In the genomic region with DNA sequence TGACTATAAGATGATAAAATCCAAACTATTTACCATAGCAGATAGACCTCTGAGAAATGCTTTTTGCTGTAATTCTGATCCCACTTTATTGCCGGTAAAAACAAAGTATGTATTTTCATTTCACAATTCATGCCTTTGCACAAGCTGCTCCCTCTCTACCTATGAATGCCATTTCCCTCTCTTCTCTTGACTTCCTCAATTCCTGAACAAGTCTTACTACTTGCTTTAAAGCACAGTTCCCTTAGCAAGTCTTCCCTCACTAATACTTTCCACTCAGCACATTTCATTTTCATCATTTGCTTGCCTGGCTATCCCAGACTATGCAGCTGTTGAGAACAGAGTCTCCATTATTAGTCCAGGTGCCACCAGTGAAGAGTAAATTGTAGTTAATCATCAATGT, we compare ENCODE assay signal across 31 cellular contexts. TPM values are rescaled to one million over a fixed set of nuclear protein-coding genes. Genes with fewer than 3 reads are reported as not detected.
A peak's percentile ranks its signal among the peaks of the same experiment; 100 is the strongest.
DNase-seq lines count a peak whose midpoint lies in the region; ATAC-seq and TF ChIP-seq lines count a peak whose summit lies in the region.
"Had no signal": no experiment of that assay in that cellular context is flagged by ENCODE, and none has a peak within 500 bp of the region (broad histone marks: within the 10 kb centered on the region; RNA-seq: fewer than 3 reads in every experiment).

No MANE protein-coding gene starts in this region.

- H3K27me3 ChIP-seq in parathyroid adenoma (ENCODE audit: control insufficient read depth, insufficient read depth, low read length) (no peaks in the 10 kb centered on the region), gastroesophageal sphincter (no peaks in the 10 kb centered on the region)
- H3K27me3 ChIP-seq: ascending aorta had no signal

- H3K4me2 ChIP-seq in parathyroid adenoma (ENCODE audit: low read length), result peak overlapping the region; percentile 5

- no peak overlapping the region for H3K4me3 ChIP-seq in parathyroid adenoma (ENCODE audit: low read depth, low read length)
- H3K4me3 ChIP-seq in gastroesophageal sphincter, result no peak overlapping the region
- H3K4me3 ChIP-seq: ascending aorta, K562, SK-N-MC, skin epidermis had no signal

- no peaks in the 10 kb centered on the region for H3K4me1 ChIP-seq in parathyroid adenoma
- H3K4me1 ChIP-seq in gastroesophageal sphincter, result no peaks in the 10 kb centered on the region
- H3K4me1 ChIP-seq: ascending aorta had no signal

- H3K79me2 ChIP-seq in parathyroid adenoma, result peaks cover 2% of the 10 kb centered on the region

- H3K9ac ChIP-seq in parathyroid adenoma, result no peak overlapping the region

- DNase-seq in DMS53 (lab: John Stamatoyannopoulos, UW) (peak; percentile 22), DMS53 treated with DMSO at 0.1 percent for 48 hours (lab: John Stamatoyannopoulos, UW; ENCODE audit: unreplicated experiment) (no peak), MV-4-11 (lab: John Stamatoyannopoulos, UW) (peak; percentile 50), SIG-M5 treated with dmso at 0.1 percent for 504 hours (lab: John Stamatoyannopoulos, UW; ENCODE audit: unreplicated experiment) (peak; percentile 67), GM19240 (ENCODE audit: insufficient read length, low spot score) (no peak)
- DNase-seq: activated CD4-positive, alpha-beta T cell treated with anti-CD3 and anti-CD28 coated beads for 36 hours; activated CD8-positive, alpha-beta T cell treated with anti-CD3 and anti-CD28 coated beads, Interleukin-2, amount 10 ng/mL, durations not matched to agents 7 days and 5 days; Calu3; cortex of kidney; endodermal cell; foreskin melanocyte; H7; hippocampal formation; immature natural killer cell; MM.1S; NCI-H1694 treated with DMSO at 0.1 percent for 48 hours; NCI-H2171; NCI-H510A treated with DMSO at 0.1 percent for 48 hours; T-helper 2 cell had no signal

- 79 to 94% methylated on average over 1 of the region's 1 CpG for WGBS in gastroesophageal sphincter (ENCODE audit: low coverage in 1 of 2), 2 donors

- H2AFZ ChIP-seq in parathyroid adenoma, result no peak overlapping the region

- no peak for TF ChIP-seq POLR2A in gastroesophageal sphincter (IDR thresholded peaks at IDR 0.05)

- no peak for ATAC-seq in HG03520 (IDR thresholded peaks at IDR 0.05; ENCODE audit: unreplicated experiment)
- no peak for ATAC-seq in gastroesophageal sphincter
- ATAC-seq: activated CD4-positive, alpha-beta T cell treated with anti-CD3 and anti-CD28 coated beads for 36 hours; activated CD8-positive, alpha-beta T cell treated with anti-CD3 and anti-CD28 coated beads, Interleukin-2, amount 10 ng/mL, durations not matched to agents 7 days and 5 days; esophagus mucosa; K562; left lobe of liver had no signal

- TF ChIP-seq EP300 in gastroesophageal sphincter (IDR thresholded peaks at IDR 0.05), result no peak

- no peak overlapping the region for H3K27ac ChIP-seq in parathyroid adenoma
- no peak overlapping the region for H3K27ac ChIP-seq in gastroesophageal sphincter
- H3K27ac ChIP-seq: 22Rv1, ascending aorta, RWPE1, SK-N-MC, skin epidermis had no signal

- H3K36me3 ChIP-seq in parathyroid adenoma (ENCODE audit: control insufficient read depth, insufficient read depth, low read length), result no peaks in the 10 kb centered on the region
- peaks cover 0 to 26% of the 10 kb centered on the region in 2 donors for H3K36me3 ChIP-seq in gastroesophageal sphincter

- H3K9me3 ChIP-seq in parathyroid adenoma (ENCODE audit: control insufficient read depth, low read length) (no peaks in the 10 kb centered on the region), gastroesophageal sphincter (no peaks in the 10 kb centered on the region)
- H3K9me3 ChIP-seq: ascending aorta had no signal

- no peak for TF ChIP-seq CTCF in parathyroid adenoma (IDR thresholded peaks at IDR 0.05)
- no peak for TF ChIP-seq CTCF in gastroesophageal sphincter (IDR thresholded peaks at IDR 0.05)

RNA-seq across cellular contexts. Expression of gene GPATCH2, which starts 13.8 kb away (rescaled TPM):
- total RNA-seq in gastroesophageal sphincter, result 10 to 100 TPM; 11.2 to 18.7 (median 14.3) TPM

RNA-seq across cellular contexts. Expression of gene SPATA17, which starts 14.0 kb away (rescaled TPM):
- total RNA-seq in gastroesophageal sphincter, result under 1 TPM in 3 of 4 donors, not detected in 1; 0.13 to 0.62 (median 0.19) TPM
- total RNA-seq: activated CD8-positive, alpha-beta T cell treated with anti-CD3 and anti-CD28 coated beads, Interleukin-2, amount 10 ng/mL, durations not matched to agents 7 days and 5 days; ascending aorta; K562; mesenteric fat pad had no signal

Comparison
In these comparisons a context has a peak if more than half of its experiments do, and no peak if none do; other contexts are left out.
1. DNase-seq: peak in DMS53 (single experiment), MV-4-11 (single experiment) and SIG-M5 treated with dmso at 0.1 percent for 504 hours (single experiment); none in DMS53 treated with DMSO at 0.1 percent for 48 hours (single experiment) and GM19240 (single experiment).